Comparison of ENCODE assay signal across 14 cellular contexts in the genomic region with DNA sequence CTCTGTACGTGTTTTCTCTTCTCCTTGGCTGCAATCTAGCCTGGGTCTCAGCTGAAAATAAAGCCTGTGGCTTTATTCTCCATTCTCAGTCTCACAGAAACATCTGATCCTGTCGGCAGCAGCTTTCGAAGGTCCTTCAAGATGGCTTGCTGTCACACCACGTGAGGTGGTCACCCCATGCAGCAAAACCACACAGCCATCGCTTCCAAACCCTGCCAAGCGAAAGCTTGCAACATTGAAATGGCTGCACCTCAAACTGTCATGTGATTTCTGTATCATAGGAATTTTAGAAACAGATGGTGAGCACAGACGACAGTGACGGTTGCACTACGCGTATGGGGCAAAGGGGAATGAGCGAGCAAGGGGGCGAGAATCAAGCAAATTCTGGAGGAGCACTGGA.
A peak's percentile ranks its signal among the peaks of the same experiment; 100 is the strongest.
DNase-seq lines count a peak whose midpoint lies in the region; ATAC-seq and TF ChIP-seq lines count a peak whose summit lies in the region.
"Had no signal": no experiment of that assay in that cellular context is flagged by ENCODE, and none has a peak within 500 bp of the region (broad histone marks: within the 10 kb centered on the region; RNA-seq: fewer than 3 reads in every experiment).

No MANE protein-coding gene starts in this region.

- no peak for ATAC-seq in GM21529 (IDR thresholded peaks at IDR 0.05; ENCODE audit: unreplicated experiment)
- ATAC-seq in activated CD8-positive, alpha-beta T cell treated with anti-CD3 and anti-CD28 coated beads, Interleukin-2, amount 10 ng/mL, durations not matched to agents 7 days and 5 days: no peak
- ATAC-seq: gastroesophageal sphincter, K562 had no signal

- H3K27me3 ChIP-seq in adipocyte (replicated peaks; ENCODE audit: control insufficient read depth, insufficient read depth, low read length): no peaks in the 10 kb centered on the region

- H3K4me1 ChIP-seq in adipocyte (ENCODE audit: control insufficient read depth, insufficient read depth, low read length): no peaks in the 10 kb centered on the region
- H3K4me1 ChIP-seq: gastroesophageal sphincter, left ventricle myocardium inferior, sigmoid colon had no signal

- CTCF ChIA-PET in Calu3 (lab: Charles Lee): no interaction called here
- CTCF ChIA-PET in activated CD8-positive, alpha-beta T cell treated with anti-CD3 and anti-CD28 coated beads, Interleukin-2, amount 10 ng/mL, durations not matched to agents 7 days and 5 days (lab: Charles Lee): no interaction called here

- H3K27me3 Mint-ChIP-seq in Calu3 (ENCODE audit: unreplicated experiment) (peaks cover 24% of the 10 kb centered on the region), mesothelial cell of epicardium (ENCODE audit: low read depth) (no peaks in the 10 kb centered on the region)
- peaks cover 10% of the 10 kb centered on the region for H3K27me3 Mint-ChIP-seq in activated CD8-positive, alpha-beta T cell treated with anti-CD3 and anti-CD28 coated beads, Interleukin-2, amount 10 ng/mL, durations not matched to agents 7 days and 5 days (ENCODE audit: low read depth)

- H3K9me3 ChIP-seq in adipocyte (ENCODE audit: control insufficient read depth, low read length): no peaks in the 10 kb centered on the region
- H3K9me3 ChIP-seq: sigmoid colon had no signal

- DNase-seq in Calu3 (no peak), MV-4-11 (lab: John Stamatoyannopoulos, UW) (peak; percentile 67), adipocyte (ENCODE audit: low read depth) (no peak), mesothelial cell of epicardium (ENCODE audit: low spot score in 2 of 2, unreplicated experiment in 2 of 2) (no peak), NCI-H1436 (lab: John Stamatoyannopoulos, UW) (no peak)
- DNase-seq in activated CD8-positive, alpha-beta T cell treated with anti-CD3 and anti-CD28 coated beads, Interleukin-2, amount 10 ng/mL, durations not matched to agents 7 days and 5 days: no peak
- DNase-seq: left ventricle myocardium inferior; NCI-H1417 treated with DMSO at 0.1 percent for 48 hours; sigmoid colon; stimulated activated CD4-positive, alpha-beta T cell treated with anti-CD3 and anti-CD28 coated beads, Interleukin-1b, Interleukin-23, amount 100 ng/mL, for 48 hours; T-helper 9 cell had no signal

- peaks cover 1% of the 10 kb centered on the region for H3K9me3 Mint-ChIP-seq in Calu3 (ENCODE audit: low read depth, unreplicated experiment)
- peaks cover 3% of the 10 kb centered on the region for H3K9me3 Mint-ChIP-seq in mesothelial cell of epicardium
- H3K9me3 Mint-ChIP-seq in activated CD8-positive, alpha-beta T cell treated with anti-CD3 and anti-CD28 coated beads, Interleukin-2, amount 10 ng/mL, durations not matched to agents 7 days and 5 days (ENCODE audit: insufficient read depth): no peaks in the 10 kb centered on the region

- H3K36me3 ChIP-seq in adipocyte (ENCODE audit: control insufficient read depth, insufficient read depth, low read length, severe bottlenecking): no peaks in the 10 kb centered on the region
- H3K36me3 ChIP-seq: gastroesophageal sphincter, left ventricle myocardium inferior, sigmoid colon had no signal

- intact Hi-C loops in Calu3 (cut with micrococcal nuclease; ENCODE audit: unreplicated experiment): no loop called here

- H3K4me1 Mint-ChIP-seq in Calu3 (ENCODE audit: low read depth, unreplicated experiment) (no peaks in the 10 kb centered on the region), mesothelial cell of epicardium (peaks cover 29% of the 10 kb centered on the region)
- no peaks in the 10 kb centered on the region for H3K4me1 Mint-ChIP-seq in activated CD8-positive, alpha-beta T cell treated with anti-CD3 and anti-CD28 coated beads, Interleukin-2, amount 10 ng/mL, durations not matched to agents 7 days and 5 days (ENCODE audit: low read depth)

- POLR2A ChIA-PET in activated CD8-positive, alpha-beta T cell treated with anti-CD3 and anti-CD28 coated beads, Interleukin-2, amount 10 ng/mL, durations not matched to agents 7 days and 5 days (lab: Charles Lee): no interaction called here

- H3K9ac ChIP-seq in adipocyte (ENCODE audit: low read length): peak overlapping the region; percentile 55

- H3K4me3 Mint-ChIP-seq in Calu3 (ENCODE audit: low read depth, unreplicated experiment): peak overlapping the region; percentile 34
- peak overlapping the region; percentile 49 for H3K4me3 Mint-ChIP-seq in mesothelial cell of epicardium
- no peak overlapping the region for H3K4me3 Mint-ChIP-seq in activated CD8-positive, alpha-beta T cell treated with anti-CD3 and anti-CD28 coated beads, Interleukin-2, amount 10 ng/mL, durations not matched to agents 7 days and 5 days

- TF ChIP-seq CTCF in Calu3 (IDR thresholded peaks at IDR 0.05; ENCODE audit: unreplicated experiment) (no peak), mesothelial cell of epicardium (IDR thresholded peaks at IDR 0.05; ENCODE audit: unreplicated experiment) (no peak)

- H3K36me3 Mint-ChIP-seq in Calu3 (ENCODE audit: insufficient read depth, unreplicated experiment) (no peaks in the 10 kb centered on the region), mesothelial cell of epicardium (no peaks in the 10 kb centered on the region)
- no peaks in the 10 kb centered on the region for H3K36me3 Mint-ChIP-seq in activated CD8-positive, alpha-beta T cell treated with anti-CD3 and anti-CD28 coated beads, Interleukin-2, amount 10 ng/mL, durations not matched to agents 7 days and 5 days (ENCODE audit: low read depth)

- no TSS peak for BruUV-seq in Calu3 (replicated peaks; lab: Mats Ljungman, UMichigan)

- H3K27ac Mint-ChIP-seq in Calu3 (ENCODE audit: unreplicated experiment) (no peak overlapping the region), mesothelial cell of epicardium (peak overlapping the region; percentile 1)
- H3K27ac Mint-ChIP-seq in activated CD8-positive, alpha-beta T cell treated with anti-CD3 and anti-CD28 coated beads, Interleukin-2, amount 10 ng/mL, durations not matched to agents 7 days and 5 days: no peak overlapping the region

- H3K4me3 ChIP-seq in adipocyte (ENCODE audit: low read length): peak overlapping the region; percentile 54
- H3K4me3 ChIP-seq: gastroesophageal sphincter, K562, left ventricle myocardium inferior, sigmoid colon had no signal
